Comparison of ENCODE assay signal across 17 cellular contexts in the genomic region with DNA sequence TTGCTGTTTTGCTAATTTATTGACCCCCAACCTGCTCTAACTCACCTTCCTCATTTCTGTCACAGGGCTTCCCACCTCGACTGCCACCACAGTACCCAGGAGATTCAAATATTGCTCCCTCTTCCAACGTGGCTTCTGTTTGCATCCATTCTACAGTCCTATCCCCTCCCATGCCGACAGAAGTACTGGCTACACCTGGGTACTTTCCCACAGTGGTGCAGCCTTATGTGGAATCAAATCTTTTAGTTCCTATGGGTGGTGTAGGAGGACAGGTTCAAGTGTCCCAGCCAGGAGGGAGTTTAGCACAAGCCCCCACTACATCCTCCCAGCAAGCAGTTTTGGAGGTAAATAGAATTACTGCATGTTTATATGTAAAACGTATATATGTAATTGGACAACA.
DNase-seq lines count a peak whose midpoint lies in the region; ATAC-seq lines count a peak whose summit lies in the region.
"Had no signal": no experiment of that assay in that cellular context is flagged by ENCODE, and none has a peak within 500 bp of the region (broad histone marks: within the 10 kb centered on the region; RNA-seq: fewer than 3 reads in every experiment).

No MANE protein-coding gene starts in this region.

- peak overlapping the region; percentile 61 for H3K27ac Mint-ChIP-seq in activated T-cell treated with anti-CD3 and anti-CD28 coated beads, Interleukin-2, amount 50 U/mL, for 24 hours
- peak overlapping the region; percentile 74 for H3K27ac Mint-ChIP-seq in T-helper 17 cell
- peak overlapping the region; percentile 36 to 73 for H3K27ac Mint-ChIP-seq in effector memory CD8-positive, alpha-beta T cell
- H3K27ac Mint-ChIP-seq in activated naive CD4-positive, alpha-beta T cell treated with anti-CD3 and anti-CD28 coated beads, Interleukin-2, amount 50 U/mL, for 72 hours = no peak overlapping the region
- H3K27ac Mint-ChIP-seq: H9 had no signal

- ATAC-seq in T-helper 17 cell = no peak
- ATAC-seq in effector memory CD8-positive, alpha-beta T cell (replicated peaks) = no peak
- no peak for ATAC-seq in activated naive CD4-positive, alpha-beta T cell treated with anti-CD3 and anti-CD28 coated beads, Interleukin-2, amount 50 U/mL, for 72 hours

- H3K4me1 Mint-ChIP-seq in activated T-cell treated with anti-CD3 and anti-CD28 coated beads, Interleukin-2, amount 50 U/mL, for 24 hours (ENCODE audit: low read depth) = peaks cover 6% of the 10 kb centered on the region
- peaks cover 11% of the 10 kb centered on the region for H3K4me1 Mint-ChIP-seq in T-helper 17 cell
- peaks cover 0 to 9% of the 10 kb centered on the region in 2 donors for H3K4me1 Mint-ChIP-seq in effector memory CD8-positive, alpha-beta T cell (ENCODE audit: low read depth in 2 of 2)
- H3K4me1 Mint-ChIP-seq: H9 had no signal

- no peaks in the 10 kb centered on the region for H3K27me3 Mint-ChIP-seq in activated T-cell treated with anti-CD3 and anti-CD28 coated beads, Interleukin-2, amount 50 U/mL, for 24 hours
- no peaks in the 10 kb centered on the region for H3K27me3 Mint-ChIP-seq in T-helper 17 cell
- H3K27me3 Mint-ChIP-seq in effector memory CD8-positive, alpha-beta T cell = no peaks in the 10 kb centered on the region
- H3K27me3 Mint-ChIP-seq: CD8-positive, alpha-beta memory T cell had no signal

- H3K36me3 Mint-ChIP-seq in activated T-cell treated with anti-CD3 and anti-CD28 coated beads, Interleukin-2, amount 50 U/mL, for 24 hours (ENCODE audit: low read depth) = peaks cover 88% of the 10 kb centered on the region
- peaks cover 17% of the 10 kb centered on the region for H3K36me3 Mint-ChIP-seq in T-helper 17 cell (ENCODE audit: low read depth)
- H3K36me3 Mint-ChIP-seq in effector memory CD8-positive, alpha-beta T cell (ENCODE audit: insufficient read depth) = peaks cover 85% of the 10 kb centered on the region
- H3K36me3 Mint-ChIP-seq in activated naive CD4-positive, alpha-beta T cell treated with anti-CD3 and anti-CD28 coated beads, Interleukin-2, amount 50 U/mL, for 72 hours = peaks cover 10 to 23% of the 10 kb centered on the region in 2 donors

- no peaks in the 10 kb centered on the region for H3K9me3 Mint-ChIP-seq in activated T-cell treated with anti-CD3 and anti-CD28 coated beads, Interleukin-2, amount 50 U/mL, for 24 hours
- no peaks in the 10 kb centered on the region for H3K9me3 Mint-ChIP-seq in effector memory CD8-positive, alpha-beta T cell
- no peaks in the 10 kb centered on the region for H3K9me3 Mint-ChIP-seq in activated naive CD4-positive, alpha-beta T cell treated with anti-CD3 and anti-CD28 coated beads, Interleukin-2, amount 50 U/mL, for 72 hours
- H3K9me3 Mint-ChIP-seq: CD8-positive, alpha-beta memory T cell; H9 had no signal

- no peaks in the 10 kb centered on the region for H3K9me3 ChIP-seq in T-helper 17 cell (ENCODE audit: control insufficient read depth, low read length, poor library complexity, severe bottlenecking)
- H3K9me3 ChIP-seq: BLaER1 treated with 17β-estradiol and CSF1 and Interleukin-3, amounts not matched to agents 10 nM and 100 nM; Caco-2 had no signal

- no peak overlapping the region for H3K4me3 Mint-ChIP-seq in activated T-cell treated with anti-CD3 and anti-CD28 coated beads, Interleukin-2, amount 50 U/mL, for 24 hours
- no peak overlapping the region for H3K4me3 Mint-ChIP-seq in T-helper 17 cell
- H3K4me3 Mint-ChIP-seq in effector memory CD8-positive, alpha-beta T cell = no peak overlapping the region
- H3K4me3 Mint-ChIP-seq: CD8-positive, alpha-beta memory T cell; H9 had no signal

- no peak for DNase-seq in activated T-cell treated with anti-CD3 and anti-CD28 coated beads, Interleukin-2, amount 50 U/mL, for 24 hours
- no peak for DNase-seq in activated T-cell treated with anti-CD3 and anti-CD28 coated beads, Interleukin-2, amount 50 U/mL, for 48 hours
- DNase-seq in T-helper 17 cell (no peak), NCI-H524 (lab: John Stamatoyannopoulos, UW) (no peak), CD1c-positive myeloid dendritic cell (ENCODE audit: extremely low spot score) (no peak)
- DNase-seq in effector memory CD8-positive, alpha-beta T cell = no peak
- no peak for DNase-seq in activated naive CD4-positive, alpha-beta T cell treated with anti-CD3 and anti-CD28 coated beads, Interleukin-2, amount 50 U/mL, for 72 hours (ENCODE audit: low spot score in 2 of 2)
- DNase-seq: 8988T; AML-193; Caco-2; CD8-positive, alpha-beta memory T cell; DND-41; GDM1; GOT3; H9; IMR-90 had no signal

Comparison
In these comparisons a context has a peak if more than half of its experiments do, and no peak if none do; other contexts are left out.
1. H3K27ac Mint-ChIP-seq: peak in activated T-cell treated with anti-CD3 and anti-CD28 coated beads, Interleukin-2, amount 50 U/mL, for 24 hours (single experiment), T-helper 17 cell (single experiment) and effector memory CD8-positive, alpha-beta T cell (2 of 2); none in activated naive CD4-positive, alpha-beta T cell treated with anti-CD3 and anti-CD28 coated beads, Interleukin-2, amount 50 U/mL, for 72 hours (0 of 2).